Comparison of ENCODE assay signal across 9 cellular contexts in genomic region chr2:135916232-135916631, GRCh38. TPM values are rescaled to one million over a fixed set of nuclear protein-coding genes. Genes with fewer than 3 reads are reported as not detected.
DNase-seq lines count a peak whose midpoint lies in the region; ATAC-seq, FAIRE-seq and TF ChIP-seq lines count a peak whose summit lies in the region.
"Had no signal": no experiment of that assay in that cellular context is flagged by ENCODE, and none has a peak within 500 bp of the region (broad histone marks: within the 10 kb centered on the region; RNA-seq: fewer than 3 reads in every experiment).

No MANE protein-coding gene starts in this region.

- DNase-seq in AG09319 (ENCODE audit: extremely low read depth, low read depth) (peak; percentile 3), GM18507 (ENCODE audit: extremely low spot score, insufficient read length, low read depth) (no peak), NCI-H774 (lab: John Stamatoyannopoulos, UW) (peak; percentile 16), choroid plexus epithelial cell (ENCODE audit: low read depth) (peak; percentile 68), NCI-H187 (lab: John Stamatoyannopoulos, UW) (no peak), activated gamma-delta T cell (lab: John Stamatoyannopoulos, UW) (no peak), GOT3 (lab: John Stamatoyannopoulos, UW) (no peak)
- peak in 5 of 10 donors; percentile 3 to 62 (median 59) for DNase-seq in naive thymus-derived CD8-positive, alpha-beta T cell

- peak; percentile 64 to 70 for ATAC-seq in naive thymus-derived CD8-positive, alpha-beta T cell

- H3K27me3 Mint-ChIP-seq in naive thymus-derived CD8-positive, alpha-beta T cell, result no peaks in the 10 kb centered on the region

- H3K27ac Mint-ChIP-seq in naive thymus-derived CD8-positive, alpha-beta T cell, result peak overlapping the region in 8 of 10 donors; percentile 43 to 80 (median 54)

- no peak overlapping the region for H3K4me3 Mint-ChIP-seq in naive thymus-derived CD8-positive, alpha-beta T cell

- H3K4me3 ChIP-seq in choroid plexus epithelial cell (ENCODE audit: low read depth, low read length), result no peak overlapping the region
- H3K4me3 ChIP-seq: HAP-1 had no signal

- POLR2A ChIA-PET in naive thymus-derived CD8-positive, alpha-beta T cell (lab: Charles Lee), result interaction anchor here (1.5 kb wide), 1 partner anchor 469 kb away, joined by 6 read pairs; no protein-coding TSS in a partner anchor

- H3K9me3 Mint-ChIP-seq in naive thymus-derived CD8-positive, alpha-beta T cell, result no peaks in the 10 kb centered on the region

- peak; percentile 34 for TF ChIP-seq CTCF in AG09319 (IDR thresholded peaks at IDR 0.05; ENCODE audit: low read depth, low read length)
- TF ChIP-seq CTCF in choroid plexus epithelial cell (conservative IDR thresholded peaks at IDR 0.05; ENCODE audit: low read depth, low read length), result peak; percentile 44

- FAIRE-seq in GM18507 (lab: Jason Lieb, UNC), result peak; percentile 71

- peaks cover 0 to 30% (median 3%) of the 10 kb centered on the region in 3 donors for H3K36me3 Mint-ChIP-seq in naive thymus-derived CD8-positive, alpha-beta T cell

- peaks cover 0 to 7% (median 2%) of the 10 kb centered on the region in 4 donors for H3K4me1 Mint-ChIP-seq in naive thymus-derived CD8-positive, alpha-beta T cell

RNA-seq across cellular contexts. Expression of gene MCM6, which starts 40.0 kb away (rescaled TPM):
- 10 to 100 TPM; 26.3 to 29.6 TPM for total RNA-seq in naive thymus-derived CD8-positive, alpha-beta T cell
- 10 to 100 TPM; 19.2 to 24.3 (median 20.4) TPM for polyA plus RNA-seq in naive thymus-derived CD8-positive, alpha-beta T cell

Comparison
In these comparisons a context has a peak if more than half of its experiments do, and no peak if none do; other contexts are left out.
1. DNase-seq: peak in AG09319 (single experiment), NCI-H774 (single experiment) and choroid plexus epithelial cell (single experiment); none in GM18507 (single experiment), NCI-H187 (0 of 2), activated gamma-delta T cell (single experiment) and GOT3 (single experiment).